Comparison of ENCODE assay signal across 16 cellular contexts in the genomic region with DNA sequence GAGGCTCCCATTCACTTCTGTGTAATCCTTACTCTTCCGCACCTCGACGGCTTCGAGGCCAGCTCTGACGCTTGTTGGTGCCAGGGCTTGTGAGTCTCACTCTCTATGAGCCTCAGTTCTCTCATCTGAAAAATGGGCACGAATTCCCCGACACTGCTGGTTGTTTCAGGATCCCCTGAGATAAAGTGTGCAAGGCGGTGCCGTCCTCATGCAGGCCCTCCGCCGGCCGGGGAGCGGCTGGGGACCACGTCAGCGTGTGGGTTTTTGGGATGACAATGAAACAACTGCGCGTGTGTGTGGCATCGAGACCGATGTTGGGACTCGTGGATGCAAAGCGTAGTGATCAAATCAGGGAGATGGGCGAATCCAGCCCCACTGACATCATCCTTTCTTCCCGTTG.
DNase-seq lines count a peak whose midpoint lies in the region; ATAC-seq and TF ChIP-seq lines count a peak whose summit lies in the region.
"Had no signal": no experiment of that assay in that cellular context is flagged by ENCODE, and none has a peak within 500 bp of the region (broad histone marks: within the 10 kb centered on the region; RNA-seq: fewer than 3 reads in every experiment).

No MANE protein-coding gene starts in this region.

- H3K4me1 ChIP-seq in hepatocyte (ENCODE audit: insufficient read depth) (peaks cover 24% of the 10 kb centered on the region), sigmoid colon (no peaks in the 10 kb centered on the region)
- H3K4me1 ChIP-seq: psoas muscle had no signal

- H3K9me3 ChIP-seq in SK-N-MC (ENCODE audit: low read depth, low read length) (no peaks in the 10 kb centered on the region), hepatocyte (ENCODE audit: low read depth) (no peaks in the 10 kb centered on the region), sigmoid colon (no peaks in the 10 kb centered on the region)
- H3K9me3 ChIP-seq: psoas muscle had no signal

- H3K36me3 Mint-ChIP-seq in activated CD4-positive, alpha-beta T cell treated with anti-CD3 and anti-CD28 coated beads, Interleukin-2, amount 10 ng/mL, durations not matched to agents 7 days and 5 days (ENCODE audit: low read depth): peaks cover 17% of the 10 kb centered on the region
- H3K36me3 Mint-ChIP-seq: activated CD4-positive, alpha-beta memory T cell treated with anti-CD3 and anti-CD28 coated beads for 36 hours; IgD-negative memory B cell had no signal

- H3K9me3 Mint-ChIP-seq in activated CD4-positive, alpha-beta T cell treated with anti-CD3 and anti-CD28 coated beads, Interleukin-2, amount 10 ng/mL, durations not matched to agents 7 days and 5 days: peaks cover 10% of the 10 kb centered on the region
- H3K9me3 Mint-ChIP-seq: activated CD4-positive, alpha-beta memory T cell treated with anti-CD3 and anti-CD28 coated beads for 36 hours had no signal

- no peak for TF ChIP-seq EP300 in sigmoid colon (IDR thresholded peaks at IDR 0.05)

- no peak for TF ChIP-seq CTCF in hepatocyte (IDR thresholded peaks at IDR 0.05; ENCODE audit: poor library complexity)
- TF ChIP-seq CTCF in sigmoid colon (IDR thresholded peaks at IDR 0.05): no peak
- TF ChIP-seq CTCF in coronary artery (IDR thresholded peaks at IDR 0.05): no peak

- intact Hi-C loops in sigmoid colon (cut with DNase I): no loop called here

- POLR2A ChIA-PET in activated CD4-positive, alpha-beta T cell treated with anti-CD3 and anti-CD28 coated beads, Interleukin-2, amount 10 ng/mL, durations not matched to agents 7 days and 5 days (lab: Charles Lee): no interaction called here

- H3K27me3 ChIP-seq in hepatocyte: no peaks in the 10 kb centered on the region
- peaks cover 0 to 38% (median 15%) of the 10 kb centered on the region in 3 donors for H3K27me3 ChIP-seq in sigmoid colon

- H3K4me3 ChIP-seq in SK-N-MC (peak overlapping the region; percentile 54), hepatocyte (no peak overlapping the region), sigmoid colon (no peak overlapping the region), coronary artery (no peak overlapping the region)
- H3K4me3 ChIP-seq: psoas muscle had no signal

- no peaks in the 10 kb centered on the region for H3K79me2 ChIP-seq in hepatocyte

- H3K4me3 Mint-ChIP-seq in activated CD4-positive, alpha-beta T cell treated with anti-CD3 and anti-CD28 coated beads, Interleukin-2, amount 10 ng/mL, durations not matched to agents 7 days and 5 days: no peak overlapping the region
- H3K4me3 Mint-ChIP-seq: endodermal cell had no signal

- H3K9me2 ChIP-seq in hepatocyte (replicated peaks; ENCODE audit: insufficient read depth): no peaks in the 10 kb centered on the region

- DNase-seq in activated CD4-positive, alpha-beta T cell treated with anti-CD3 and anti-CD28 coated beads, Interleukin-2, amount 10 ng/mL, durations not matched to agents 7 days and 5 days: no peak
- DNase-seq in activated CD4-positive, alpha-beta T cell treated with anti-CD3 and anti-CD28 coated beads, Interleukin-2, amount 50 U/mL, for 1 hour: no peak
- DNase-seq in SK-N-MC (ENCODE audit: low read depth, low spot score) (no peak), hepatocyte (ENCODE audit: low spot score) (no peak), sigmoid colon (peak; percentile 35), coronary artery (ENCODE audit: low spot score) (no peak)
- DNase-seq: activated CD4-positive, alpha-beta memory T cell treated with anti-CD3 and anti-CD28 coated beads for 36 hours; activated T-cell treated with anti-CD3 and anti-CD28 coated beads, Interleukin-2, amount 50 U/mL, for 48 hours; endodermal cell; NCI-H2029 treated with DMSO at 0.1 percent for 48 hours; stimulated activated naive B cell treated with anti-CD40 and anti-IgM and Interleukin-4, amounts not matched to agents 10 μg/mL and 1 μg/mL and 100 μg/mL, for 72 hours had no signal

- H3K27ac ChIP-seq in SK-N-MC (no peak overlapping the region), hepatocyte (no peak overlapping the region), sigmoid colon (no peak overlapping the region), coronary artery (no peak overlapping the region)
- H3K27ac ChIP-seq: psoas muscle had no signal

- no peak for TF ChIP-seq POLR2A in sigmoid colon (IDR thresholded peaks at IDR 0.05)

- ATAC-seq in GM19023 (IDR thresholded peaks at IDR 0.05; ENCODE audit: unreplicated experiment): no peak
- ATAC-seq in HG03196 (IDR thresholded peaks at IDR 0.05; ENCODE audit: unreplicated experiment): no peak
- ATAC-seq: left lobe of liver, psoas muscle had no signal

- 85% methylated on average over 23 of the region's 23 CpGs for WGBS in hepatocyte (ENCODE audit: low lambda C conversion rate, missing lambda C conversion rate)
- WGBS in sigmoid colon, 2 donors: 91 to 94% methylated on average over 23 of the region's 23 CpGs

- H3K4me2 ChIP-seq in hepatocyte: peak overlapping the region; percentile 41

- CTCF ChIA-PET in activated CD4-positive, alpha-beta T cell treated with anti-CD3 and anti-CD28 coated beads, Interleukin-2, amount 10 ng/mL, durations not matched to agents 7 days and 5 days (lab: Charles Lee): interaction anchor here (0.9 to 1.1 kb wide), 2 partner anchors 44 to 363 kb away, joined by 3 read pairs; no protein-coding TSS in a partner anchor

- no peaks in the 10 kb centered on the region for H4K20me1 ChIP-seq in hepatocyte (ENCODE audit: insufficient read depth, poor library complexity, severe bottlenecking)

- H3K4me1 Mint-ChIP-seq in activated CD4-positive, alpha-beta T cell treated with anti-CD3 and anti-CD28 coated beads, Interleukin-2, amount 10 ng/mL, durations not matched to agents 7 days and 5 days: peaks cover 60% of the 10 kb centered on the region

- no peaks in the 10 kb centered on the region for H3K27me3 Mint-ChIP-seq in activated CD4-positive, alpha-beta T cell treated with anti-CD3 and anti-CD28 coated beads, Interleukin-2, amount 10 ng/mL, durations not matched to agents 7 days and 5 days
- H3K27me3 Mint-ChIP-seq: activated CD4-positive, alpha-beta memory T cell treated with anti-CD3 and anti-CD28 coated beads for 36 hours had no signal

- H3K27ac Mint-ChIP-seq in activated CD4-positive, alpha-beta T cell treated with anti-CD3 and anti-CD28 coated beads, Interleukin-2, amount 10 ng/mL, durations not matched to agents 7 days and 5 days: peak overlapping the region; percentile 67
- H3K27ac Mint-ChIP-seq: activated CD4-positive, alpha-beta memory T cell treated with anti-CD3 and anti-CD28 coated beads for 36 hours; endodermal cell; IgD-negative memory B cell; stimulated activated naive B cell treated with anti-CD40 and anti-IgM and Interleukin-4, amounts not matched to agents 10 μg/mL and 1 μg/mL and 100 μg/mL, for 72 hours had no signal

- H3K36me3 ChIP-seq in SK-N-MC (ENCODE audit: insufficient read depth, low read length) (no peaks in the 10 kb centered on the region), hepatocyte (replicated peaks; ENCODE audit: insufficient read depth, low read depth) (no peaks in the 10 kb centered on the region), sigmoid colon (no peaks in the 10 kb centered on the region)

- no peak overlapping the region for H3K9ac ChIP-seq in SK-N-MC (ENCODE audit: insufficient read length)

- H2AFZ ChIP-seq in hepatocyte: no peak overlapping the region
